In genomic region chr9:84669008-84669292, GRCh38 we compare ENCODE assay signal across 9 cellular contexts. TPM values are rescaled to one million over a fixed set of nuclear protein-coding genes. Genes with fewer than 3 reads are reported as not detected.
A peak's percentile ranks its signal among the peaks of the same experiment; 100 is the strongest.
DNase-seq lines count a peak whose midpoint lies in the region; ATAC-seq, FAIRE-seq and TF ChIP-seq lines count a peak whose summit lies in the region.
"Had no signal": no experiment of that assay in that cellular context is flagged by ENCODE, and none has a peak within 500 bp of the region (broad histone marks: within the 10 kb centered on the region; RNA-seq: fewer than 3 reads in every experiment).

No MANE protein-coding gene starts in this region.

- TF ChIP-seq POLR2A in HepG2 (IDR thresholded peaks at IDR 0.05; ENCODE audit: insufficient read depth in 1 of 2, low read depth in 2 of 2, low read length in 2 of 2) (no peak), vagina (IDR thresholded peaks at IDR 0.05) (no peak)

- in situ Hi-C loops in HepG2 (cut with HindIII; ENCODE audit: extremely low pct_ligation_motif_present, low pct_unique_long_range_greater_than_20kb) = no loop called here

- H3K79me2 ChIP-seq in HepG2 (ENCODE audit: insufficient read depth, low read length) = no peaks in the 10 kb centered on the region

- TF ChIP-seq EP300 in HepG2 (IDR thresholded peaks at IDR 0.05; ENCODE audit: low read depth in 2 of 2, low read length in 2 of 2) (no peak), HepG2 (CRISPR knock-in tag; IDR thresholded peaks at IDR 0.05; ENCODE audit: borderline replicate concordance) (no peak)

- no peaks in the 10 kb centered on the region for H4K20me1 ChIP-seq in HepG2 (ENCODE audit: insufficient read depth, low read length)

- CTCF ChIA-PET in HepG2 (lab: Yijun Ruan, JAX; ENCODE audit: low intra/inter-chr PET ratio, low total read pairs) = no interaction called here

- peaks cover 2 to 22% (median 17%) of the 10 kb centered on the region in 4 donors for H3K27me3 ChIP-seq in liver (ENCODE audit: control insufficient read depth in 4 of 4, insufficient read depth in 4 of 4, low read length in 3 of 4)
- H3K27me3 ChIP-seq in HepG2 (ENCODE audit: control insufficient read depth in 1 of 2, insufficient read depth in 2 of 2, low read length in 2 of 2) = peaks cover 0 to 32% of the 10 kb centered on the region in 2 experiments; a peak in 2 of 5 replicates
- peaks cover 15 to 22% of the 10 kb centered on the region in 2 donors for H3K27me3 ChIP-seq in mucosa of rectum (ENCODE audit: control insufficient read depth in 2 of 2, insufficient read depth in 2 of 2, low read length in 2 of 2)
- H3K27me3 ChIP-seq in vagina = no peaks in the 10 kb centered on the region

- no peak for DNase-seq in HepG2 (ENCODE audit: low spot score)
- no peak for DNase-seq in central memory CD8-positive, alpha-beta T cell (ENCODE audit: low spot score in 2 of 2)
- no peak for DNase-seq in vagina (ENCODE audit: extremely low spot score in 2 of 2)
- no peak for DNase-seq in NCI-H1105 treated with DMSO at 0.1 percent for 48 hours (lab: John Stamatoyannopoulos, UW)
- DNase-seq in D721Med (ENCODE audit: insufficient read length, low spot score) = no peak
- no peak for DNase-seq in NCI-H345 (lab: John Stamatoyannopoulos, UW)
- DNase-seq: GDM1 had no signal

- ATAC-seq in HepG2 = no peak
- ATAC-seq in central memory CD8-positive, alpha-beta T cell (replicated peaks; ENCODE audit: extremely low read depth, poor library complexity, severe bottlenecking) = no peak

- H3K36me3 ChIP-seq in liver (ENCODE audit: control insufficient read depth in 4 of 4, insufficient read depth in 3 of 4, low read depth in 1 of 4, low read length in 3 of 4) = no peaks in the 10 kb centered on the region
- no peaks in the 10 kb centered on the region for H3K36me3 ChIP-seq in HepG2 (replicated peaks in 1 of 2; ENCODE audit: control insufficient read depth in 1 of 2, insufficient read depth in 2 of 2, low read length in 2 of 2)
- no peaks in the 10 kb centered on the region for H3K36me3 ChIP-seq in mucosa of rectum (ENCODE audit: control insufficient read depth in 2 of 2, insufficient read depth in 2 of 2, low read length in 2 of 2)
- no peaks in the 10 kb centered on the region for H3K36me3 ChIP-seq in vagina

- no peak overlapping the region for H2AFZ ChIP-seq in HepG2 (ENCODE audit: low read length)

- BruUV-seq in HepG2 (replicated peaks; lab: Mats Ljungman, UMichigan) = no TSS peak

- H3K9me3 ChIP-seq in liver (ENCODE audit: control insufficient read depth in 4 of 4, low read length in 3 of 4) (peaks cover 0 to 2% (median 0%) of the 10 kb centered on the region in 4 donors), HepG2 (ENCODE audit: low read length) (no peaks in the 10 kb centered on the region), mucosa of rectum (ENCODE audit: control insufficient read depth in 2 of 2, low read length in 2 of 2) (no peaks in the 10 kb centered on the region), vagina (no peaks in the 10 kb centered on the region)

- H3K4me2 ChIP-seq in HepG2 (ENCODE audit: low read depth, low read length) = no peak overlapping the region

- no peaks in the 10 kb centered on the region for H3K4me1 Mint-ChIP-seq in central memory CD8-positive, alpha-beta T cell

- H3K9ac ChIP-seq in liver (ENCODE audit: low read depth in 1 of 2, low read length in 2 of 2) (no peak overlapping the region), HepG2 (ENCODE audit: insufficient read depth, low read depth, low read length) (no peak overlapping the region), mucosa of rectum (ENCODE audit: low read depth in 1 of 2, low read length in 2 of 2) (no peak overlapping the region)

- TF ChIP-seq RAD21 in liver (IDR thresholded peaks at IDR 0.05) (no peak), HepG2 (CRISPR knock-in tag; IDR thresholded peaks at IDR 0.05) (no peak)

- H3K4me1 ChIP-seq in liver (ENCODE audit: control insufficient read depth in 4 of 4, insufficient read depth in 4 of 4, low read length in 3 of 4) (peaks cover 10 to 32% (median 31%) of the 10 kb centered on the region in 4 donors), HepG2 (ENCODE audit: insufficient read depth, low read length) (no peaks in the 10 kb centered on the region), mucosa of rectum (ENCODE audit: control insufficient read depth in 2 of 2, insufficient read depth in 2 of 2, low read length in 2 of 2) (peaks cover 14 to 23% of the 10 kb centered on the region in 2 donors), vagina (peaks cover under 1% of the 10 kb centered on the region)

- no peak for FAIRE-seq in HepG2 (lab: Jason Lieb, UNC)
- no peak for FAIRE-seq in D721Med (lab: Jason Lieb, UNC)

- TF ChIP-seq CTCF in liver (IDR thresholded peaks at IDR 0.05; ENCODE audit: low read depth, low read length, missing input control) (no peak), HepG2 (CRISPR knock-in tag; IDR thresholded peaks at IDR 0.05) (no peak), vagina (IDR thresholded peaks at IDR 0.05) (no peak), D721Med (IDR thresholded peaks at IDR 0.05; ENCODE audit: insufficient read depth, missing control alignments) (no peak)

- no peak overlapping the region for H3K27ac ChIP-seq in liver (ENCODE audit: low read depth in 1 of 2, low read length in 2 of 2)
- H3K27ac ChIP-seq in HepG2 (ENCODE audit: extremely low read length, insufficient read depth, low read length) = no peak overlapping the region
- H3K27ac ChIP-seq in mucosa of rectum (ENCODE audit: low read depth in 2 of 2, low read length in 2 of 2) = no peak overlapping the region
- peak overlapping the region; percentile 82 for H3K27ac ChIP-seq in vagina

- peaks cover 71% of the 10 kb centered on the region for H3K27me3 Mint-ChIP-seq in central memory CD8-positive, alpha-beta T cell

- 3% methylated on average over 8 of the region's 8 CpGs for WGBS in liver
- WGBS in HepG2 (ENCODE audit: low lambda C conversion rate) = 40% methylated on average over 8 of the region's 8 CpGs

- peak overlapping the region in 2 of 3 donors; percentile 27 to 53 for H3K4me3 ChIP-seq in liver (ENCODE audit: low read depth in 1 of 3, low read length in 3 of 3)
- H3K4me3 ChIP-seq in HepG2 (replicated peaks in 1 of 3; ENCODE audit: insufficient read depth in 1 of 3, low read depth in 2 of 3, low read length in 3 of 3) = no peak overlapping the region
- peak overlapping the region; percentile 64 to 67 for H3K4me3 ChIP-seq in mucosa of rectum (ENCODE audit: low read length in 2 of 2)
- peak overlapping the region; percentile 64 to 65 for H3K4me3 ChIP-seq in vagina

- intact Hi-C loops in HepG2 (cut with micrococcal nuclease; ENCODE audit: unreplicated experiment) (no loop called here), vagina (cut with DNase I) (no loop called here)

- POLR2A ChIA-PET in HepG2 (lab: Yijun Ruan, JAX) = no interaction called here

- peak overlapping the region; percentile 7 for H3K4me3 Mint-ChIP-seq in central memory CD8-positive, alpha-beta T cell

- no peaks in the 10 kb centered on the region for H3K9me3 Mint-ChIP-seq in central memory CD8-positive, alpha-beta T cell

- no peaks in the 10 kb centered on the region for H3K36me3 Mint-ChIP-seq in central memory CD8-positive, alpha-beta T cell (ENCODE audit: insufficient read depth)

- no peak overlapping the region for H3K27ac Mint-ChIP-seq in central memory CD8-positive, alpha-beta T cell (ENCODE audit: low read depth)

TF ChIP-seq in liver, 16 proteins besides CTCF, POLR2A, EP300 and RAD21 (continues in another document):
- no peak for TF ChIP-seq YY1 (IDR thresholded peaks at IDR 0.05)
- TF ChIP-seq FOXA1 (IDR thresholded peaks at IDR 0.05) = no peak
- no peak for TF ChIP-seq HNF4A (conservative IDR thresholded peaks at IDR 0.05)
- no peak for TF ChIP-seq FOXA2 (IDR thresholded peaks at IDR 0.05)

TF ChIP-seq in HepG2, 621 proteins besides CTCF, POLR2A, EP300 and RAD21:
- no peak for TF ChIP-seq RFX3 (CRISPR knock-in tag; IDR thresholded peaks at IDR 0.05)
- TF ChIP-seq ZNF431 (CRISPR knock-in tag; IDR thresholded peaks at IDR 0.05; ENCODE audit: borderline replicate concordance, low read depth) = no peak
- TF ChIP-seq ZBTB21 (CRISPR knock-in tag; IDR thresholded peaks at IDR 0.05) = no peak

RNA-seq across cellular contexts. Expression of gene NTRK2, which starts 0.6 kb away (rescaled TPM):
- total RNA-seq in liver = 1 to 10 TPM in 1 of 2 donors, under 1 TPM in 1; 0.56 to 1.4 TPM
- under 1 TPM; 0.26 to 0.55 TPM for polyA plus RNA-seq in liver
- not detected in 2 replicates for total RNA-seq in HepG2 (2016; rRNA removed; fragmentation: Illumina TruSeq; extraction: Trizol)
- total RNA-seq in HepG2 (2016; cell fraction: cytosol; rRNA removed; fragmentation: Illumina TruSeq; extraction: Trizol; ENCODE audit: low read depth) = not detected in 2 replicates
- not detected in 2 replicates for total RNA-seq in HepG2 (2016; cell fraction: insoluble cytoplasmic fraction; rRNA removed; fragmentation: Illumina TruSeq; extraction: Trizol)
- total RNA-seq in HepG2 (2016; cell fraction: membrane; rRNA removed; fragmentation: Illumina TruSeq; extraction: Trizol) = not detected in 2 replicates
- total RNA-seq in HepG2 (2016; cell fraction: nucleus; rRNA removed; fragmentation: Illumina TruSeq; extraction: Trizol) = not detected in 2 replicates
- polyA plus RNA-seq in HepG2 (2011; rRNA removed) = not detected in 2 replicates
- not detected in 2 replicates for polyA plus RNA-seq in HepG2 (2011; cell fraction: cytosol; rRNA removed)
- polyA plus RNA-seq in HepG2 (2011; cell fraction: nucleus; rRNA removed) = not detected in 2 replicates
- not detected in 2 replicates for polyA plus RNA-seq in HepG2 (2012)
- not detected in 2 replicates for polyA plus RNA-seq in HepG2 (2016; cell fraction: cytosol; fragmentation: Illumina TruSeq; extraction: Trizol; ENCODE audit: low read depth)
- polyA plus RNA-seq in HepG2 (2016; cell fraction: insoluble cytoplasmic fraction; fragmentation: Illumina TruSeq; extraction: Trizol; ENCODE audit: low read depth) = not detected in 2 replicates
- polyA plus RNA-seq in HepG2 (2016; cell fraction: membrane; fragmentation: Illumina TruSeq; extraction: Trizol; ENCODE audit: low read depth) = not detected in 2 replicates
- polyA plus RNA-seq in HepG2 (2016; cell fraction: nucleus; fragmentation: Illumina TruSeq; extraction: Trizol; ENCODE audit: insufficient read depth, low read depth) = not detected in 2 replicates
- not detected in 2 replicates for polyA minus RNA-seq in HepG2 (2011; rRNA and poly(A)+ RNA removed; ENCODE audit: low replicate concordance)
- polyA minus RNA-seq in HepG2 (2011; cell fraction: cytosol; rRNA and poly(A)+ RNA removed) = not detected in 2 replicates
- not detected in 2 replicates for polyA minus RNA-seq in HepG2 (2011; cell fraction: nucleus; rRNA and poly(A)+ RNA removed)
- 16.0 TPM for total RNA-seq in vagina

Comparison
In these comparisons a context has a peak if more than half of its experiments do, and no peak if none do; other contexts are left out.
1. H3K4me3 ChIP-seq: peak in liver (2 of 3), mucosa of rectum (2 of 2) and vagina (2 of 2); none in HepG2 (0 of 3).